Comparison of ENCODE assay signal across 27 cellular contexts in genomic region chr10:67171970-67172369, GRCh38.
"Had no signal": no experiment of that assay in that cellular context is flagged by ENCODE, and none has a peak within 500 bp of the region (broad histone marks: within the 10 kb centered on the region; RNA-seq: fewer than 3 reads in every experiment).

No MANE protein-coding gene starts in this region.

- H3K27ac Mint-ChIP-seq: activated CD4-positive, alpha-beta T cell treated with anti-CD3 and anti-CD28 coated beads for 36 hours; activated naive CD8-positive, alpha-beta T cell; memory B cell; naive thymus-derived CD4-positive, alpha-beta T cell; T-helper 17 cell had no signal

- H3K4me2 ChIP-seq: hepatocyte had no signal

- H3K27me3 Mint-ChIP-seq: activated CD4-positive, alpha-beta T cell treated with anti-CD3 and anti-CD28 coated beads for 36 hours; activated naive CD8-positive, alpha-beta T cell; memory B cell; naive thymus-derived CD4-positive, alpha-beta T cell; T-helper 17 cell had no signal

- H3K27me3 ChIP-seq: adrenal gland, body of pancreas, hepatocyte, testis, transverse colon had no signal

- H3K36me3 ChIP-seq: adrenal gland, transverse colon had no signal

- H3K27ac ChIP-seq: adrenal gland, body of pancreas, hepatocyte, skin epidermis, testis, transverse colon had no signal

- ATAC-seq: activated CD4-positive, alpha-beta T cell treated with anti-CD3 and anti-CD28 coated beads for 36 hours; body of pancreas; naive thymus-derived CD4-positive, alpha-beta T cell; sciatic nerve; stimulated activated naive CD8-positive, alpha-beta T cell treated with anti-CD3 and anti-CD28 coated beads, Interleukin-15, Interleukin-2, amounts not matched to agents 100 U/mL and 50 U/mL, for 24 hours; T-helper 17 cell had no signal

- DNase-seq: activated CD4-positive, alpha-beta T cell treated with anti-CD3 and anti-CD28 coated beads for 36 hours; activated CD4-positive, alpha-beta T cell treated with anti-CD3 and anti-CD28 coated beads, Interleukin-2, amount 50 U/mL, for 4 hours; activated CD4-positive, CD25-positive, alpha-beta regulatory T cell; activated CD8-positive, alpha-beta memory T cell treated with anti-CD3 and anti-CD28 coated beads for 24 hours; activated effector memory CD4-positive, alpha-beta T cell treated with Interleukin-2 at 50 U/mL for 16 hours; activated naive CD4-positive, alpha-beta T cell treated with Interleukin-2 at 50 U/mL for 16 hours; adrenal gland; aorta; body of pancreas; dermis blood vessel endothelial cell; effector CD8-positive, alpha-beta T cell; islet precursor cell; midbrain; naive thymus-derived CD4-positive, alpha-beta T cell; occipital lobe; stimulated activated CD4-positive, alpha-beta T cell treated with anti-CD3 and anti-CD28 coated beads, Interleukin-12 subunit alpha, Interleukin-12 subunit beta, amount 100 ng/mL, for 4 hours; stimulated activated CD4-positive, alpha-beta T cell treated with anti-CD3 and anti-CD28 coated beads, Interleukin-4, amount 100 ng/mL, for 1 hour; stimulated activated naive CD8-positive, alpha-beta T cell treated with anti-CD3 and anti-CD28 coated beads, Interleukin-15, Interleukin-2, amounts not matched to agents 100 U/mL and 50 U/mL, for 24 hours; T-helper 17 cell; testis; transverse colon had no signal

- H2AFZ ChIP-seq: hepatocyte had no signal

- H3K79me2 ChIP-seq: hepatocyte had no signal

- H3K4me3 ChIP-seq: adrenal gland, body of pancreas, hepatocyte, skin epidermis, testis, transverse colon had no signal

- H3K4me1 Mint-ChIP-seq: activated CD4-positive, alpha-beta T cell treated with anti-CD3 and anti-CD28 coated beads for 36 hours; memory B cell; naive thymus-derived CD4-positive, alpha-beta T cell; T-helper 17 cell had no signal

- H3K4me3 Mint-ChIP-seq: activated CD4-positive, alpha-beta T cell treated with anti-CD3 and anti-CD28 coated beads for 36 hours; activated naive CD8-positive, alpha-beta T cell; memory B cell; naive thymus-derived CD4-positive, alpha-beta T cell; neural crest cell; T-helper 17 cell had no signal

- H3K36me3 Mint-ChIP-seq: activated naive CD8-positive, alpha-beta T cell; memory B cell; naive thymus-derived CD4-positive, alpha-beta T cell had no signal

- H3K9me3 ChIP-seq: adrenal gland, body of pancreas, testis had no signal
